1 cellular context compared by ENCODE assay signal in the genomic region with DNA sequence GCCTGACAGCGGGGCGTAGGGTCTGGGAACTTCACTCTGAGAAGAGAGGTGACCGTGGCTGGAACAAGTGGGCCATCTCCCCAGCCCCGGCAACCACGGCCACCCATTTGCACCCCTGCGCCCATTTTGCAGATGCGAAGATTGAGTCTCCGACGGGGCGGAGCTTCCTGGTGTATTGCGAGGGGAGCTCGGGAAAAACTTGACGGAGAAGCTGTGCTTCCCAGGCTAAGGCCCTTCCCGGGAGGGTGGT.
TF ChIP-seq lines count a peak whose summit lies in the region.

No MANE protein-coding gene starts in this region.

TF ChIP-seq in HepG2, 621 proteins besides CTCF, POLR2A, EP300 and RAD21 (continued from another document and continues in another):
- TF ChIP-seq, protein P1, sequence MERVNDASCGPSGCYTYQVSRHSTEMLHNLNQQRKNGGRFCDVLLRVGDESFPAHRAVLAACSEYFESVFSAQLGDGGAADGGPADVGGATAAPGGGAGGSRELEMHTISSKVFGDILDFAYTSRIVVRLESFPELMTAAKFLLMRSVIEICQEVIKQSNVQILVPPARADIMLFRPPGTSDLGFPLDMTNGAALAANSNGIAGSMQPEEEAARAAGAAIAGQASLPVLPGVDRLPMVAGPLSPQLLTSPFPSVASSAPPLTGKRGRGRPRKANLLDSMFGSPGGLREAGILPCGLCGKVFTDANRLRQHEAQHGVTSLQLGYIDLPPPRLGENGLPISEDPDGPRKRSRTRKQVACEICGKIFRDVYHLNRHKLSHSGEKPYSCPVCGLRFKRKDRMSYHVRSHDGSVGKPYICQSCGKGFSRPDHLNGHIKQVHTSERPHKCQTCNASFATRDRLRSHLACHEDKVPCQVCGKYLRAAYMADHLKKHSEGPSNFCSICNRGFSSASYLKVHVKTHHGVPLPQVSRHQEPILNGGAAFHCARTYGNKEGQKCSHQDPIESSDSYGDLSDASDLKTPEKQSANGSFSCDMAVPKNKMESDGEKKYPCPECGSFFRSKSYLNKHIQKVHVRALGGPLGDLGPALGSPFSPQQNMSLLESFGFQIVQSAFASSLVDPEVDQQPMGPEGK (CRISPR knock-in tag; IDR thresholded peaks at IDR 0.05) = no peak
- TF ChIP-seq NFATC3 (CRISPR knock-in tag; IDR thresholded peaks at IDR 0.05) = no peak
- no peak for TF ChIP-seq ZUFSP (CRISPR knock-in tag; IDR thresholded peaks at IDR 0.05; ENCODE audit: borderline replicate concordance)
- no peak for TF ChIP-seq NBN (conservative IDR thresholded peaks at IDR 0.05)
- TF ChIP-seq MXI1 (IDR thresholded peaks at IDR 0.05; ENCODE audit: borderline replicate concordance, low read depth, low read length) = no peak
- TF ChIP-seq ZNF460 (CRISPR knock-in tag; IDR thresholded peaks at IDR 0.05; ENCODE audit: borderline replicate concordance) = no peak
- no peak for TF ChIP-seq REXO4 (CRISPR knock-in tag; IDR thresholded peaks at IDR 0.05; ENCODE audit: borderline replicate concordance)
- TF ChIP-seq ZKSCAN8 (CRISPR knock-in tag; IDR thresholded peaks at IDR 0.05; ENCODE audit: borderline replicate concordance) = 0 out of 2 replicates have a peak, but pooled peaks have one; percentile 13
- TF ChIP-seq NAIF1 (CRISPR knock-in tag; IDR thresholded peaks at IDR 0.05; ENCODE audit: borderline replicate concordance) = no peak
- no peak for TF ChIP-seq ZNF616 (CRISPR knock-in tag; IDR thresholded peaks at IDR 0.05; ENCODE audit: low read depth)
- TF ChIP-seq ZSCAN5A (CRISPR knock-in tag; IDR thresholded peaks at IDR 0.05; ENCODE audit: borderline replicate concordance) = no peak
- TF ChIP-seq RAD51 (IDR thresholded peaks at IDR 0.05; ENCODE audit: borderline replicate concordance) = no peak
- TF ChIP-seq MEIS2 (CRISPR knock-in tag; IDR thresholded peaks at IDR 0.05) = no peak
- TF ChIP-seq ZNF24 (IDR thresholded peaks at IDR 0.05) = peak; percentile 90
- TF ChIP-seq, protein P2, sequence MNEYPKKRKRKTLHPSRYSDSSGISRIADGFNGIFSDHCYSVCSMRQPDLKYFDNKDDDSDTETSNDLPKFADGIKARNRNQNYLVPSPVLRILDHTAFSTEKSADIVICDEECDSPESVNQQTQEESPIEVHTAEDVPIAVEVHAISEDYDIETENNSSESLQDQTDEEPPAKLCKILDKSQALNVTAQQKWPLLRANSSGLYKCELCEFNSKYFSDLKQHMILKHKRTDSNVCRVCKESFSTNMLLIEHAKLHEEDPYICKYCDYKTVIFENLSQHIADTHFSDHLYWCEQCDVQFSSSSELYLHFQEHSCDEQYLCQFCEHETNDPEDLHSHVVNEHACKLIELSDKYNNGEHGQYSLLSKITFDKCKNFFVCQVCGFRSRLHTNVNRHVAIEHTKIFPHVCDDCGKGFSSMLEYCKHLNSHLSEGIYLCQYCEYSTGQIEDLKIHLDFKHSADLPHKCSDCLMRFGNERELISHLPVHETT (CRISPR knock-in tag; conservative IDR thresholded peaks at IDR 0.05) = no peak
- no peak for TF ChIP-seq YY1 (IDR thresholded peaks at IDR 0.05; ENCODE audit: insufficient read depth, insufficient replicate concordance, low read depth, low read length)
- no peak for TF ChIP-seq ZNF569 (CRISPR knock-in tag; IDR thresholded peaks at IDR 0.05; ENCODE audit: borderline replicate concordance)
- no peak for TF ChIP-seq FOXO4 (CRISPR knock-in tag; conservative IDR thresholded peaks at IDR 0.05)
- TF ChIP-seq ZNF34 (CRISPR knock-in tag; IDR thresholded peaks at IDR 0.05; ENCODE audit: borderline replicate concordance) = 0 out of 2 replicates have a peak, but pooled peaks have one; percentile 23
- TF ChIP-seq SRSF4 (IDR thresholded peaks at IDR 0.05; ENCODE audit: low read depth, low read length, poor library complexity, severe bottlenecking) = no peak
- no peak; the same call in 1 of the 2 replicates for TF ChIP-seq SMAD3 (CRISPR knock-in tag; IDR thresholded peaks at IDR 0.05)
- TF ChIP-seq, protein P3, sequence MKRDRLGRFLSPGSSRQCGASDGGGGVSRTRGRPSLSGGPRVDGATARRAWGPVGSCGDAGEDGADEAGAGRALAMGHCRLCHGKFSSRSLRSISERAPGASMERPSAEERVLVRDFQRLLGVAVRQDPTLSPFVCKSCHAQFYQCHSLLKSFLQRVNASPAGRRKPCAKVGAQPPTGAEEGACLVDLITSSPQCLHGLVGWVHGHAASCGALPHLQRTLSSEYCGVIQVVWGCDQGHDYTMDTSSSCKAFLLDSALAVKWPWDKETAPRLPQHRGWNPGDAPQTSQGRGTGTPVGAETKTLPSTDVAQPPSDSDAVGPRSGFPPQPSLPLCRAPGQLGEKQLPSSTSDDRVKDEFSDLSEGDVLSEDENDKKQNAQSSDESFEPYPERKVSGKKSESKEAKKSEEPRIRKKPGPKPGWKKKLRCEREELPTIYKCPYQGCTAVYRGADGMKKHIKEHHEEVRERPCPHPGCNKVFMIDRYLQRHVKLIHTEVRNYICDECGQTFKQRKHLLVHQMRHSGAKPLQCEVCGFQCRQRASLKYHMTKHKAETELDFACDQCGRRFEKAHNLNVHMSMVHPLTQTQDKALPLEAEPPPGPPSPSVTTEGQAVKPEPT (CRISPR knock-in tag; IDR thresholded peaks at IDR 0.05; ENCODE audit: low read depth) = no peak
- peak; percentile 32; the same call in 1 of the 2 replicates for TF ChIP-seq ZNF274 (CRISPR knock-in tag; IDR thresholded peaks at IDR 0.05)
- TF ChIP-seq TFE3 (CRISPR knock-in tag; IDR thresholded peaks at IDR 0.05) = peak; percentile 72; the same call in 1 of the 2 replicates
- no peak for TF ChIP-seq ZNF703 (CRISPR knock-in tag; IDR thresholded peaks at IDR 0.05; ENCODE audit: borderline replicate concordance)
- no peak for TF ChIP-seq ZNF260 (CRISPR knock-in tag; IDR thresholded peaks at IDR 0.05; ENCODE audit: borderline replicate concordance, low read depth)
- no peak for TF ChIP-seq ZNF530 (CRISPR knock-in tag; IDR thresholded peaks at IDR 0.05; ENCODE audit: low read depth)
- peak; percentile 58; the same call in 1 of the 2 replicates for TF ChIP-seq BATF2 (CRISPR knock-in tag; IDR thresholded peaks at IDR 0.05)
- no peak for TF ChIP-seq ASH2L (IDR thresholded peaks at IDR 0.05; ENCODE audit: insufficient read length, low read depth, low read length)
- no peak for TF ChIP-seq MIER3 (CRISPR knock-in tag; IDR thresholded peaks at IDR 0.05; ENCODE audit: borderline replicate concordance)
- TF ChIP-seq TRIM24 (CRISPR knock-in tag; IDR thresholded peaks at IDR 0.05) = no peak
- no peak for TF ChIP-seq TFDP2 (CRISPR knock-in tag; IDR thresholded peaks at IDR 0.05)
- peak; percentile 79; the same call in 1 of the 2 replicates for TF ChIP-seq TERF1 (CRISPR knock-in tag; IDR thresholded peaks at IDR 0.05)
- TF ChIP-seq NFIB (CRISPR knock-in tag; IDR thresholded peaks at IDR 0.05; ENCODE audit: borderline replicate concordance) = no peak
- peak; percentile 91 for TF ChIP-seq ZNF121 (CRISPR knock-in tag; IDR thresholded peaks at IDR 0.05)
- no peak for TF ChIP-seq SMARCC2 (IDR thresholded peaks at IDR 0.05)
- TF ChIP-seq, protein P4, sequence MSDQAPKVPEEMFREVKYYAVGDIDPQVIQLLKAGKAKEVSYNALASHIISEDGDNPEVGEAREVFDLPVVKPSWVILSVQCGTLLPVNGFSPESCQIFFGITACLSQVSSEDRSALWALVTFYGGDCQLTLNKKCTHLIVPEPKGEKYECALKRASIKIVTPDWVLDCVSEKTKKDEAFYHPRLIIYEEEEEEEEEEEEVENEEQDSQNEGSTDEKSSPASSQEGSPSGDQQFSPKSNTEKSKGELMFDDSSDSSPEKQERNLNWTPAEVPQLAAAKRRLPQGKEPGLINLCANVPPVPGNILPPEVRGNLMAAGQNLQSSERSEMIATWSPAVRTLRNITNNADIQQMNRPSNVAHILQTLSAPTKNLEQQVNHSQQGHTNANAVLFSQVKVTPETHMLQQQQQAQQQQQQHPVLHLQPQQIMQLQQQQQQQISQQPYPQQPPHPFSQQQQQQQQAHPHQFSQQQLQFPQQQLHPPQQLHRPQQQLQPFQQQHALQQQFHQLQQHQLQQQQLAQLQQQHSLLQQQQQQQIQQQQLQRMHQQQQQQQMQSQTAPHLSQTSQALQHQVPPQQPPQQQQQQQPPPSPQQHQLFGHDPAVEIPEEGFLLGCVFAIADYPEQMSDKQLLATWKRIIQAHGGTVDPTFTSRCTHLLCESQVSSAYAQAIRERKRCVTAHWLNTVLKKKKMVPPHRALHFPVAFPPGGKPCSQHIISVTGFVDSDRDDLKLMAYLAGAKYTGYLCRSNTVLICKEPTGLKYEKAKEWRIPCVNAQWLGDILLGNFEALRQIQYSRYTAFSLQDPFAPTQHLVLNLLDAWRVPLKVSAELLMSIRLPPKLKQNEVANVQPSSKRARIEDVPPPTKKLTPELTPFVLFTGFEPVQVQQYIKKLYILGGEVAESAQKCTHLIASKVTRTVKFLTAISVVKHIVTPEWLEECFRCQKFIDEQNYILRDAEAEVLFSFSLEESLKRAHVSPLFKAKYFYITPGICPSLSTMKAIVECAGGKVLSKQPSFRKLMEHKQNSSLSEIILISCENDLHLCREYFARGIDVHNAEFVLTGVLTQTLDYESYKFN (CRISPR knock-in tag; conservative IDR thresholded peaks at IDR 0.05) = no peak
- no peak for TF ChIP-seq NR1H2 (CRISPR knock-in tag; IDR thresholded peaks at IDR 0.05; ENCODE audit: borderline replicate concordance, low read depth)
- TF ChIP-seq, protein P5, sequence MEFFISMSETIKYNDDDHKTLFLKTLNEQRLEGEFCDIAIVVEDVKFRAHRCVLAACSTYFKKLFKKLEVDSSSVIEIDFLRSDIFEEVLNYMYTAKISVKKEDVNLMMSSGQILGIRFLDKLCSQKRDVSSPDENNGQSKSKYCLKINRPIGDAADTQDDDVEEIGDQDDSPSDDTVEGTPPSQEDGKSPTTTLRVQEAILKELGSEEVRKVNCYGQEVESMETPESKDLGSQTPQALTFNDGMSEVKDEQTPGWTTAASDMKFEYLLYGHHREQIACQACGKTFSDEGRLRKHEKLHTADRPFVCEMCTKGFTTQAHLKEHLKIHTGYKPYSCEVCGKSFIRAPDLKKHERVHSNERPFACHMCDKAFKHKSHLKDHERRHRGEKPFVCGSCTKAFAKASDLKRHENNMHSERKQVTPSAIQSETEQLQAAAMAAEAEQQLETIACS (CRISPR knock-in tag; IDR thresholded peaks at IDR 0.05) = no peak
